Comparison of ENCODE assay signal across 27 cellular contexts in genomic region chr13:36217456-36217855, GRCh38. TPM values are rescaled to one million over a fixed set of nuclear protein-coding genes. Genes with fewer than 3 reads are reported as not detected.
"Had no signal": no experiment of that assay in that cellular context is flagged by ENCODE, and none has a peak within 500 bp of the region (broad histone marks: within the 10 kb centered on the region; RNA-seq: fewer than 3 reads in every experiment).

No MANE protein-coding gene starts in this region.

- H3K36me3 ChIP-seq: ascending aorta, Peyer's patch, SJSA1 had no signal

- H3K4me1 ChIP-seq: ascending aorta, Peyer's patch, SJSA1 had no signal

- H3K4me3 ChIP-seq: ascending aorta, Peyer's patch, SJSA1 had no signal

- H3K27me3 ChIP-seq: ascending aorta, Peyer's patch, SJSA1 had no signal

- DNase-seq: activated CD4-positive, alpha-beta T cell treated with anti-CD3 and anti-CD28 coated beads, Interleukin-2, amount 10 ng/mL, durations not matched to agents 24 days and 14 days; activated CD4-positive, alpha-beta T cell treated with anti-CD3 and anti-CD28 coated beads, Interleukin-2, amount 50 U/mL, for 4 hours; activated CD8-positive, alpha-beta T cell treated with anti-CD3 and anti-CD28 coated beads for 36 hours; activated effector memory CD4-positive, alpha-beta T cell treated with anti-CD3 and anti-CD28 coated beads, Interleukin-2, amount 50 U/mL, for 16 hours; activated naive CD4-positive, alpha-beta T cell; activated naive CD4-positive, alpha-beta T cell treated with anti-CD3 and anti-CD28 coated beads, Interleukin-2, amount 50 U/mL, for 16 hours; activated naive CD8-positive, alpha-beta T cell treated with anti-CD3 and anti-CD28 coated beads for 36 hours; activated T-cell treated with anti-CD3 and anti-CD28 coated beads, Interleukin-2, amount 50 U/mL, for 1 hour; activated T-cell treated with anti-CD3 and anti-CD28 coated beads, Interleukin-2, amount 50 U/mL, for 72 hours; amygdala; KG1; NCI-H1105; NCI-H1417 treated with DMSO at 0.1 percent for 48 hours; NCI-H187 treated with DMSO at 0.1 percent for 48 hours; NCI-H2081 treated with DMSO at 0.1 percent for 48 hours; NCI-H345; NCI-H524 treated with DMSO at 0.1 percent for 48 hours; NK-92 treated with Interleukin-12 subunit alpha and Interleukin-12 subunit beta, amount 100 ng/mL, for 24 hours; PC-3; Peyer's patch; RPMI8226; SHP77 treated with DMSO at 0.1 percent for 48 hours; T-helper 1 cell had no signal

- H3K9me3 ChIP-seq: ascending aorta, Peyer's patch, SJSA1 had no signal

- H3K27ac ChIP-seq: ascending aorta, Peyer's patch, SJSA1 had no signal

RNA-seq across cellular contexts. Expression of gene SOHLH2, which starts 3.1 kb away (rescaled TPM):
- total RNA-seq: activated CD4-positive, alpha-beta T cell treated with anti-CD3 and anti-CD28 coated beads, Interleukin-2, amount 10 ng/mL, durations not matched to agents 24 days and 14 days; activated CD8-positive, alpha-beta memory T cell treated with anti-CD3 and anti-CD28 coated beads for 36 hours; activated CD8-positive, alpha-beta T cell treated with anti-CD3 and anti-CD28 coated beads for 36 hours; activated naive CD8-positive, alpha-beta T cell treated with anti-CD3 and anti-CD28 coated beads for 36 hours; activated T-cell treated with anti-CD3 and anti-CD28 coated beads, Interleukin-2, amount 50 U/mL, for 72 hours; ascending aorta; PC-3; Peyer's patch; T-helper 2 cell treated with Interferon-gamma antibody and Interleukin-4, amounts not matched to agents 100 ng/mL and 5 ng/mL, for 36 hours had no signal
